Comparison of ENCODE assay signal across 8 cellular contexts in genomic region chr9:136858844-136859757, GRCh38. TPM values are rescaled to one million over a fixed set of nuclear protein-coding genes. Genes with fewer than 3 reads are reported as not detected.
DNase-seq lines count a peak whose midpoint lies in the region; ATAC-seq and TF ChIP-seq lines count a peak whose summit lies in the region.

No MANE protein-coding gene starts in this region.

- TF ChIP-seq CTCF in HFFc6 (IDR thresholded peaks at IDR 0.05) (no peak), stomach (IDR thresholded peaks at IDR 0.05) (no peak)
- no peak for TF ChIP-seq CTCF in CD8-positive, alpha-beta T cell (IDR thresholded peaks at IDR 0.05)

- H3K4me1 ChIP-seq in right cardiac atrium (ENCODE audit: control insufficient read depth, insufficient read depth, low read length), result no peaks in the 10 kb centered on the region
- H3K4me1 ChIP-seq in stomach, result peaks cover 43 to 87% (median 77%) of the 10 kb centered on the region in 4 donors
- no peaks in the 10 kb centered on the region for H3K4me1 ChIP-seq in CD8-positive, alpha-beta T cell (ENCODE audit: insufficient read depth, low read length)

- WGBS in right cardiac atrium, result 70% methylated on average over 20 of the region's 20 CpGs
- 30 to 67% (median 41%) methylated on average over 7 to 20 of the region's 20 CpGs for WGBS in stomach, 5 donors

- no peaks in the 10 kb centered on the region for H3K27me3 ChIP-seq in right cardiac atrium (ENCODE audit: control insufficient read depth, insufficient read depth)
- H3K27me3 ChIP-seq in stomach, result no peaks in the 10 kb centered on the region
- no peaks in the 10 kb centered on the region for H3K27me3 ChIP-seq in CD8-positive, alpha-beta T cell (ENCODE audit: insufficient read depth, low read length)

- peak; percentile 13 to 20 for ATAC-seq in right cardiac atrium
- ATAC-seq in CD8-positive, alpha-beta T cell, result no peak

- peaks cover 34 to 43% (median 37%) of the 10 kb centered on the region in 4 donors for H3K36me3 ChIP-seq in stomach
- H3K36me3 ChIP-seq in CD8-positive, alpha-beta T cell (ENCODE audit: insufficient read depth, low read length), result peaks cover 27% of the 10 kb centered on the region

- TF ChIP-seq POLR2A in stomach (IDR thresholded peaks at IDR 0.05), result no peak

- POLR2A ChIA-PET in CD8-positive, alpha-beta T cell (lab: Charles Lee), result no interaction called here

- H3K36me3 Mint-ChIP-seq in HFFc6 (ENCODE audit: low read depth), result no peaks in the 10 kb centered on the region; the same call in 1 of the 2 replicates
- H3K36me3 Mint-ChIP-seq in CD8-positive, alpha-beta T cell, result peaks cover 22% of the 10 kb centered on the region

- CTCF ChIA-PET in CD8-positive, alpha-beta T cell (lab: Charles Lee), result interaction anchor here (1.7 kb wide), 1 partner anchor 16 kb away, joined by 6 read pairs; no protein-coding TSS in a partner anchor

- H3K4me3 ChIP-seq in right cardiac atrium (ENCODE audit: low read length) (no peak overlapping the region), stomach (peak overlapping the region in 1 of 4 donors; percentile 13)
- no peak overlapping the region for H3K4me3 ChIP-seq in CD8-positive, alpha-beta T cell (ENCODE audit: low read depth, low read length)

- TF ChIP-seq EP300 in stomach (IDR thresholded peaks at IDR 0.05), result no peak

- intact Hi-C loops in right cardiac atrium (cut with DNase I) (loop anchor here in 2 of 4 donors (5.0 to 10.0 kb wide), 2 partner anchors 57 to 86 kb away; partner anchors contain the start of genes C8G (in 1 of the 2) and FBXW5 (in 1 of the 2)), stomach (cut with DNase I; ENCODE audit: low total_unique reads) (loop anchor here (10.0 kb wide), 1 partner anchor 86 kb away; the partner anchor contains the start of genes C8G and FBXW5)
- intact Hi-C loops in CD8-positive, alpha-beta T cell (cut with DNase I, micrococcal nuclease), result no loop called here

- no peaks in the 10 kb centered on the region for H3K27me3 Mint-ChIP-seq in HFFc6 (ENCODE audit: insufficient read depth)
- H3K27me3 Mint-ChIP-seq in CD8-positive, alpha-beta T cell (ENCODE audit: low read depth), result no peaks in the 10 kb centered on the region

- H3K27ac ChIP-seq in angular gyrus (ENCODE audit: low read depth, low read length) (peak overlapping the region; percentile 54), right cardiac atrium (ENCODE audit: low read length) (no peak overlapping the region), stomach (peak overlapping the region; percentile 76 to 90 (median 81))
- H3K27ac ChIP-seq in CD8-positive, alpha-beta T cell (ENCODE audit: low read depth, low read length), result no peak overlapping the region

- no peaks in the 10 kb centered on the region for H3K9me3 Mint-ChIP-seq in HFFc6
- no peaks in the 10 kb centered on the region for H3K9me3 Mint-ChIP-seq in CD8-positive, alpha-beta T cell

- H3K4me1 Mint-ChIP-seq in HFFc6 (ENCODE audit: low read depth), result peaks cover 6% of the 10 kb centered on the region
- H3K4me1 Mint-ChIP-seq in CD8-positive, alpha-beta T cell (ENCODE audit: low read depth), result peaks cover 6% of the 10 kb centered on the region

- DNase-seq in HFFc6, result peak; percentile 30
- DNase-seq in right cardiac atrium, result peak; percentile 68 to 87 (median 84)
- DNase-seq in stomach, result peak; percentile 95
- no peak for DNase-seq in NCI-H1436 (lab: John Stamatoyannopoulos, UW)
- DNase-seq in 8988T, result no peak
- no peak for DNase-seq in NCI-H1105 treated with DMSO at 0.1 percent for 48 hours (lab: John Stamatoyannopoulos, UW)
- DNase-seq in CD8-positive, alpha-beta T cell, result no peak

- H3K9me3 ChIP-seq in right cardiac atrium (ENCODE audit: control insufficient read depth, low read length) (no peaks in the 10 kb centered on the region), stomach (no peaks in the 10 kb centered on the region)
- H3K9me3 ChIP-seq in CD8-positive, alpha-beta T cell (ENCODE audit: low read length), result no peaks in the 10 kb centered on the region

- no peak overlapping the region for H3K4me3 Mint-ChIP-seq in HFFc6
- H3K4me3 Mint-ChIP-seq in CD8-positive, alpha-beta T cell, result no peak overlapping the region

- no peak overlapping the region; the same call in 1 of the 2 replicates for H3K27ac Mint-ChIP-seq in HFFc6
- no peak overlapping the region for H3K27ac Mint-ChIP-seq in CD8-positive, alpha-beta T cell

RNA-seq across cellular contexts. Expression of gene MAMDC4, which starts 7.0 kb away (rescaled TPM):
- total RNA-seq in HFFc6 (2021; fragmentation: NEBNext Ultra II Directional; extraction: Animal tissue kit (Norgen Biotek cat#: 25700)), result 1 to 10 TPM; 2.3 to 3.4 (median 3.0) TPM
- 10 to 100 TPM in 1 of 4 donors, 1 to 10 TPM in 3; 3.0 to 10.8 (median 5.8) TPM for total RNA-seq in right cardiac atrium
- polyA plus RNA-seq in right cardiac atrium, result 5.2 TPM
- 100 to 1,000 TPM in 1 of 5 donors, 1 to 10 TPM in 4; 1.8 to 317 (median 5.8) TPM for total RNA-seq in stomach
- 10 to 100 TPM in 1 of 3 donors, 1 to 10 TPM in 2; 1.1 to 11.2 (median 3.1) TPM for polyA plus RNA-seq in stomach
- total RNA-seq in CD8-positive, alpha-beta T cell, result 1 to 10 TPM; 2.4 to 3.4 TPM

RNA-seq across cellular contexts. Expression of gene EDF1, which starts 7.0 kb away (rescaled TPM):
- 100 to 1,000 TPM; 369 to 460 (median 443) TPM for total RNA-seq in HFFc6 (2021; fragmentation: NEBNext Ultra II Directional; extraction: Animal tissue kit (Norgen Biotek cat#: 25700))
- total RNA-seq in right cardiac atrium (100 to 1,000 TPM; 279 to 331 (median 301) TPM), stomach (100 to 1,000 TPM; 132 to 229 (median 208) TPM)
- polyA plus RNA-seq in right cardiac atrium (417 TPM), stomach (100 to 1,000 TPM; 572 to 798 (median 789) TPM)
- total RNA-seq in CD8-positive, alpha-beta T cell, result 100 to 1,000 TPM; 198 to 200 TPM

RNA-seq across cellular contexts. Expression of gene PHPT1, which starts 9.9 kb away (rescaled TPM):
- total RNA-seq in HFFc6 (2021; fragmentation: NEBNext Ultra II Directional; extraction: Animal tissue kit (Norgen Biotek cat#: 25700)), result 100 to 1,000 TPM; 156 to 181 (median 169) TPM
- total RNA-seq in right cardiac atrium, result 100 to 1,000 TPM; 176 to 227 (median 203) TPM
- polyA plus RNA-seq in right cardiac atrium, result 329 TPM
- 10 to 100 TPM; 31.5 to 45.5 (median 38.8) TPM for total RNA-seq in stomach
- 100 to 1,000 TPM; 151 to 168 (median 156) TPM for polyA plus RNA-seq in stomach
- 10 to 100 TPM; 15.7 to 17.1 TPM for total RNA-seq in CD8-positive, alpha-beta T cell

RNA-seq across cellular contexts. Expression of gene AJM1, which starts 16.8 kb away (rescaled TPM):
- total RNA-seq in HFFc6 (2021; fragmentation: NEBNext Ultra II Directional; extraction: Animal tissue kit (Norgen Biotek cat#: 25700)), result 1 to 10 TPM; 4.5 to 8.0 (median 5.3) TPM
- 10 to 100 TPM in 1 of 4 donors, 1 to 10 TPM in 3; 4.4 to 11.5 (median 8.0) TPM for total RNA-seq in right cardiac atrium
- polyA plus RNA-seq in right cardiac atrium, result 4.3 TPM
- total RNA-seq in stomach, result 10 to 100 TPM in 2 of 5 donors, 1 to 10 TPM in 3; 1.4 to 37.4 (median 9.3) TPM
- polyA plus RNA-seq in stomach, result 1 to 10 TPM in 2 of 3 donors, under 1 TPM in 1; 0.46 to 3.3 (median 1.5) TPM
- 1 to 10 TPM; 1.7 to 2.1 TPM for total RNA-seq in CD8-positive, alpha-beta T cell

RNA-seq across cellular contexts. Expression of gene TRAF2, which starts 27.2 kb away (rescaled TPM):
- total RNA-seq in HFFc6 (2021; fragmentation: NEBNext Ultra II Directional; extraction: Animal tissue kit (Norgen Biotek cat#: 25700)), result 10 to 100 TPM; 11.1 to 15.9 (median 13.6) TPM
- total RNA-seq in right cardiac atrium (10 to 100 TPM in 1 of 4 donors, 1 to 10 TPM in 3; 6.1 to 10.2 (median 8.6) TPM), stomach (100 to 1,000 TPM in 1 of 5 donors, 10 to 100 TPM in 2, 1 to 10 TPM in 2; 5.5 to 248 (median 12.8) TPM)
- polyA plus RNA-seq in right cardiac atrium (6.7 TPM), stomach (10 to 100 TPM; 10.0 to 12.1 (median 11.3) TPM)
- 10 to 100 TPM in 1 of 2 experiments, 1 to 10 TPM in 1; 7.1 to 11.8 TPM for total RNA-seq in CD8-positive, alpha-beta T cell

Comparison
In these comparisons a context has a peak if more than half of its experiments do, and no peak if none do; other contexts are left out.
1. DNase-seq: peak in HFFc6 (single experiment), right cardiac atrium (3 of 3) and stomach (single experiment); none in NCI-H1436 (single experiment), 8988T (single experiment), NCI-H1105 treated with DMSO at 0.1 percent for 48 hours (single experiment) and CD8-positive, alpha-beta T cell (0 of 7).
2. H3K27ac ChIP-seq: peak in angular gyrus (single experiment) and stomach (5 of 5); none in right cardiac atrium (single experiment) and CD8-positive, alpha-beta T cell (single experiment).